ENCODE assay signal across 15 cellular contexts in the genomic region with DNA sequence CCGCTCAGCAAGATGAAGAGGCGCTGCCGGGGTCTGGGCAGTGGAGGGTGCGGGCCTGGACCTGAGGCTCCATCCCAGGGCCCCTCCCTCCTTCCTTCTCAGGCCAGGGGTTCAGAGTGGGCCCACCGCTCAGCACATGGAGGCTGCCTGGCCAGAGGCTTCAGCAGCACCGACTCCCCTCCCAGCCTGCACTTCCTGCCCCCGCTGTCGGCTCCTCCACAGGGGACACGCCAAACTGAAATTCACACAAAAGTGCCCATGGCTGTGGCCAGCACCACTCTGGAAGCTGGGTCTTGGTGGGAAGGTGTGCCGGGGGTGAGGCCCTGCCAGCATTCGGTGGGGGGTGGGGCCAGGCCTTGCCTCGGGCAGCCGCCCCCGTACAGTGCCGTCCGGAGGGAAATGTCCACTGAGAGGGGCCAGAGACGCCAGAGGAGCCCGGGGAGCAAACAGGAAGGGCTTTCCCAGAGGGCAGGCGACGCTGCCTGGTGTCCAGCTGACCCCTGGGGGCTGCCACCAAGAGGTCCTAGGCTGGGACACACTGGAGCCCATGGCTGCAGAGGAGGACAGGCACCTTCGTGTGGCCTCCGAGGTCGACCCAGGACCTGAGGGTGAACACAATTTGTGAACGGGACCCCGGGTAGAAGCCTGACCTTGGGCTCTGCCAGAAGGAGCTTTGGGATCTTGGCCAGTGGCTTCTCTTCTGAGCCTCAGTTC.
DNase-seq lines count a peak whose midpoint lies in the region; FAIRE-seq and TF ChIP-seq lines count a peak whose summit lies in the region.
"Had no signal": no experiment of that assay in that cellular context is flagged by ENCODE, and none has a peak within 500 bp of the region (broad histone marks: within the 10 kb centered on the region; RNA-seq: fewer than 3 reads in every experiment).

No MANE protein-coding gene starts in this region.

- H3K4me1 ChIP-seq in H9 (ENCODE audit: insufficient read depth, low read length) (no peaks in the 10 kb centered on the region; the same call in 1 of the 2 replicates), kidney (ENCODE audit: control insufficient read depth in 1 of 2, insufficient read depth in 1 of 2, low read depth in 1 of 2, low read length in 2 of 2) (no peaks in the 10 kb centered on the region), osteoblast (ENCODE audit: insufficient read depth, low read length) (no peaks in the 10 kb centered on the region)
- H3K4me1 ChIP-seq: Caco-2 had no signal

- H3K27me3 ChIP-seq in H9 (ENCODE audit: insufficient read depth, low read length) (no peaks in the 10 kb centered on the region), osteoblast (ENCODE audit: insufficient read depth, low read length) (peaks cover 21% of the 10 kb centered on the region)

- no peak overlapping the region for H2AK5ac ChIP-seq in H9 (ENCODE audit: insufficient read length, low read length)

- H3K4me1 Mint-ChIP-seq in H9 (peaks cover 14 to 21% of the 10 kb centered on the region in 2 experiments), endothelial cell (ENCODE audit: unreplicated experiment) (no peaks in the 10 kb centered on the region), MCF 10A (ENCODE audit: insufficient read depth, unreplicated experiment) (peaks cover 21% of the 10 kb centered on the region)
- H3K4me1 Mint-ChIP-seq: CD4-positive, CD25-positive, alpha-beta regulatory T cell had no signal

- CTCF ChIA-PET in MCF 10A (lab: Yijun Ruan, JAX) = no interaction called here

- H3K27ac ChIP-seq in H9 (ENCODE audit: insufficient read length, low read depth, low read length) = no peak overlapping the region
- H3K27ac ChIP-seq in kidney (ENCODE audit: low read depth in 2 of 2, low read length in 2 of 2) = no peak overlapping the region
- H3K27ac ChIP-seq in osteoblast (ENCODE audit: low read depth, low read length) = no peak overlapping the region
- H3K27ac ChIP-seq: C4-2B had no signal

- H3K79me1 ChIP-seq in H9 (ENCODE audit: insufficient read depth, low read depth, low read length, poor library complexity, severe bottlenecking) = no peaks in the 10 kb centered on the region

- H2AFZ ChIP-seq in H9 (ENCODE audit: low read length) = no peak overlapping the region
- no peak overlapping the region for H2AFZ ChIP-seq in osteoblast (ENCODE audit: low read length)

- FAIRE-seq in kidney (lab: Jason Lieb, UNC) = no peak
- FAIRE-seq: G401.6, GM12892 had no signal

- no peaks in the 10 kb centered on the region for H3K36me3 Mint-ChIP-seq in H9 (ENCODE audit: insufficient read depth in 1 of 3, low read depth in 3 of 3)
- peaks cover 3% of the 10 kb centered on the region for H3K36me3 Mint-ChIP-seq in endothelial cell (ENCODE audit: low read depth, unreplicated experiment)
- H3K36me3 Mint-ChIP-seq in MCF 10A (ENCODE audit: insufficient read depth, unreplicated experiment) = no peaks in the 10 kb centered on the region
- H3K36me3 Mint-ChIP-seq: CD8-positive, alpha-beta T cell had no signal

- H3K4me3 ChIP-seq in kidney (ENCODE audit: low read length in 2 of 2) (no peak overlapping the region), osteoblast (ENCODE audit: insufficient read depth, low read length) (no peak overlapping the region)

- no peak overlapping the region for H4K5ac ChIP-seq in H9 (ENCODE audit: insufficient read length, low read depth, low read length)

- H3K23me2 ChIP-seq in H9 (ENCODE audit: insufficient read length, low read depth, low read length, poor library complexity, severe bottlenecking) = no peaks in the 10 kb centered on the region

- H3K9ac ChIP-seq in H9 (ENCODE audit: extremely low read depth, insufficient read length, low read length) (no peak overlapping the region), kidney (ENCODE audit: low read length in 2 of 2) (no peak overlapping the region)

- H3K4me3 Mint-ChIP-seq in H9 = no peak overlapping the region
- no peak overlapping the region for H3K4me3 Mint-ChIP-seq in endothelial cell (ENCODE audit: unreplicated experiment)
- no peak overlapping the region for H3K4me3 Mint-ChIP-seq in MCF 10A (ENCODE audit: unreplicated experiment)
- H3K4me3 Mint-ChIP-seq: CD4-positive, CD25-positive, alpha-beta regulatory T cell; CD8-positive, alpha-beta T cell had no signal

- H3K27ac Mint-ChIP-seq in H9 (no peak overlapping the region), endothelial cell (ENCODE audit: unreplicated experiment) (no peak overlapping the region), MCF 10A (ENCODE audit: low read depth, unreplicated experiment) (no peak overlapping the region)
- H3K27ac Mint-ChIP-seq: CD4-positive, CD25-positive, alpha-beta regulatory T cell; CD8-positive, alpha-beta T cell had no signal

- H4K20me1 ChIP-seq in H9 (ENCODE audit: control insufficient read depth, insufficient read depth, insufficient read length) = no peaks in the 10 kb centered on the region
- H4K20me1 ChIP-seq in osteoblast (ENCODE audit: insufficient read depth, low read length) = no peaks in the 10 kb centered on the region

- no peak overlapping the region for H3K56ac ChIP-seq in H9 (ENCODE audit: insufficient read length, low read depth, low read length)

- no peak overlapping the region for H4K91ac ChIP-seq in H9 (ENCODE audit: insufficient read length, low read depth, low read length)

- H2BK120ac ChIP-seq in H9 (ENCODE audit: low read depth, low read length, poor library complexity, severe bottlenecking) = no peak overlapping the region

- H2BK15ac ChIP-seq in H9 (ENCODE audit: low read depth, low read length) = no peak overlapping the region

- H3K79me2 ChIP-seq in H9 (ENCODE audit: insufficient read depth, low read length) (no peaks in the 10 kb centered on the region), osteoblast (ENCODE audit: insufficient read depth, low read length) (no peaks in the 10 kb centered on the region)

- no peak overlapping the region for H2BK12ac ChIP-seq in H9 (ENCODE audit: insufficient read length, low read depth, low read length)

- POLR2A ChIA-PET in MCF 10A (lab: Yijun Ruan, JAX) = no interaction called here

- H3K18ac ChIP-seq in H9 (ENCODE audit: insufficient read length, low read depth, low read length) = no peak overlapping the region

- H3K27me3 Mint-ChIP-seq in H9 (ENCODE audit: low read depth) = peaks cover 2% of the 10 kb centered on the region; the same call in 1 of the 2 replicates
- H3K27me3 Mint-ChIP-seq in endothelial cell (ENCODE audit: unreplicated experiment) = peaks cover 16% of the 10 kb centered on the region
- peaks cover 43% of the 10 kb centered on the region for H3K27me3 Mint-ChIP-seq in MCF 10A (ENCODE audit: insufficient read depth, unreplicated experiment)

- H4K8ac ChIP-seq in H9 (replicated peaks; ENCODE audit: insufficient read length, low read depth, low read length) = no peak overlapping the region

- intact Hi-C loops in kidney (cut with DNase I) (no loop called here), MCF 10A (cut with micrococcal nuclease) (no loop called here)

- no peak for TF ChIP-seq CTCF in H9 (conservative IDR thresholded peaks at IDR 0.05)
- no peak for TF ChIP-seq CTCF in kidney (IDR thresholded peaks at IDR 0.05; ENCODE audit: borderline replicate concordance, extremely low read depth, insufficient read depth)
- no peak for TF ChIP-seq CTCF in osteoblast (IDR thresholded peaks at IDR 0.05; ENCODE audit: extremely low read depth, low read depth, low read length)
- TF ChIP-seq CTCF in endothelial cell (IDR thresholded peaks at IDR 0.05; ENCODE audit: unreplicated experiment) = no peak
- TF ChIP-seq CTCF in MCF 10A (IDR thresholded peaks at IDR 0.05; ENCODE audit: unreplicated experiment) = no peak

- H3K9me3 ChIP-seq in H9 (ENCODE audit: control insufficient read depth, low read depth, low read length) = no peaks in the 10 kb centered on the region
- H3K9me3 ChIP-seq in kidney (ENCODE audit: control insufficient read depth in 1 of 2, low read length in 2 of 2) = no peaks in the 10 kb centered on the region
- no peaks in the 10 kb centered on the region for H3K9me3 ChIP-seq in osteoblast (ENCODE audit: low read depth, low read length)
- H3K9me3 ChIP-seq: Caco-2 had no signal

- BruUV-seq in MCF 10A (replicated peaks; lab: Mats Ljungman, UMichigan) = no TSS peak

- no peak overlapping the region for H2BK20ac ChIP-seq in H9 (ENCODE audit: low read depth, low read length, poor library complexity, severe bottlenecking)

- H3K4ac ChIP-seq in H9 (ENCODE audit: low read depth, low read length) = no peak overlapping the region

- no peak overlapping the region for H3K23ac ChIP-seq in H9 (ENCODE audit: insufficient read length, low read depth, low read length)

- no CpG with 5 or more reads among the region's 25 CpGs for WGBS in H9 (ENCODE audit: extremely low coverage, insufficient read length, low lambda C conversion rate)

- no peaks in the 10 kb centered on the region for H3K9me3 Mint-ChIP-seq in H9
- no peaks in the 10 kb centered on the region for H3K9me3 Mint-ChIP-seq in endothelial cell (ENCODE audit: unreplicated experiment)
- no peaks in the 10 kb centered on the region for H3K9me3 Mint-ChIP-seq in MCF 10A (ENCODE audit: unreplicated experiment)
- H3K9me3 Mint-ChIP-seq: CD4-positive, CD25-positive, alpha-beta regulatory T cell; CD8-positive, alpha-beta T cell had no signal

- H3K36me3 ChIP-seq in kidney (ENCODE audit: control insufficient read depth in 1 of 2, insufficient read depth in 2 of 2, low read length in 2 of 2) (no peaks in the 10 kb centered on the region), osteoblast (ENCODE audit: insufficient read depth, low read length) (no peaks in the 10 kb centered on the region)

- DNase-seq in H9 (no peak), kidney (peak; percentile 54), osteoblast (ENCODE audit: insufficient read length, low spot score, missing footprints) (peak; percentile 31), endothelial cell (ENCODE audit: low spot score) (no peak), MCF 10A (ENCODE audit: unreplicated experiment) (no peak), epidermal melanocyte (ENCODE audit: insufficient read length, low spot score) (no peak)
- DNase-seq: Caco-2; CD4-positive, CD25-positive, alpha-beta regulatory T cell; CD8-positive, alpha-beta T cell; DMS153; DND-41; HCEC 1CT had no signal

- peak overlapping the region; percentile 12; the same call in 1 of the 2 replicates for H3K14ac ChIP-seq in H9 (ENCODE audit: insufficient read depth, low read length)

- H3T11ph ChIP-seq in H9 (ENCODE audit: low read length) = no peak overlapping the region

- H3K4me2 ChIP-seq in H9 (ENCODE audit: insufficient read depth, insufficient read length, low read length) = no peak overlapping the region
- no peak overlapping the region for H3K4me2 ChIP-seq in osteoblast (ENCODE audit: insufficient read depth, low read length)

- no peak overlapping the region for H2BK5ac ChIP-seq in H9 (ENCODE audit: insufficient read length, low read length)

Comparison
In these comparisons a context has a peak if more than half of its experiments do, and no peak if none do; other contexts are left out.
1. DNase-seq: peak in kidney (single experiment) and osteoblast (single experiment); none in H9 (single experiment), endothelial cell (single experiment), MCF 10A (single experiment) and epidermal melanocyte (single experiment).